7 cellular contexts compared by ENCODE assay signal in the genomic region with DNA sequence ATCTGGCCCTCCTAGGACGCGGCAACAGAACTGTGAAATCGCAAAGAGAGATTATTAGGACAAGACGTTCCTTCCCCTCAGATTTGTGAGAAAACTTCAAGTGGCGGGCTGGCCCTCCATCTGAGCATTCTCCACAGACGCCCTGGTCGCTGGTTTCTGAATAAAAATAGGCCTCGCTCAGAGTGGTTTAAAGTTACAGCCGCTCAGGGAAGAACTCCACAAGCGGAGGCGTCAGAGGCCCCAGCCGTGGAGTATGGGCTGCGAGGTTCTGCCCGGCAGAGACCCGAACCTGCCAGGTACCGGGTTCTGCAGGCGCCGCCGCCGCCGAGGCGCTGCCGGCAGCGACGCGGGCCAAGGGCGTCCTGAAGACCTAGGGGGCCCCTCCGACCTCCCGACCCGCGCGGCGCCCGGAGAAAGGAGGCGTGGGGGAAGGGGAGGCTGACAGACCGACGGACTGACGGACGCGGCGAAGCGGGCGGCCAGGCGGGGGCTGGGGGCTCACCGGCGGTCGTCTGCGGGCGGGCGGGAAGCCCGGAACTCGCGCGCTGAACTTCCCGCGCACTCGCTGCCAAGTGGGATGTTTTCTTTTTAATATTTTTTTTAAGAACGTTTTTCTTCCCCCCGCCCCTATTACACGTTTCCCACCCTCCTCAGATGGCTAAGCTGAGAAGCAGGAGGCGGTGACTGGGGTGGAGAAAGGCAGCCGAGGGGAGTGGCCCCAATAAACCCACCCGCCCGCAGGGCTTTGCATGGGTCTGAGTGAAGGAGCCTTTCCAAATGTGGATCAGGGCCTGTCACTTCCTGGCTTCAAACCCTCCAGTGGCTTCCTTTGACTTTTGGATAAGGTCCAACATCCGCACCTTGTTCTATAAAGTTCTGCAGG. TPM values are rescaled to one million over a fixed set of nuclear protein-coding genes. Genes with fewer than 3 reads are reported as not detected.
A peak's percentile ranks its signal among the peaks of the same experiment; 100 is the strongest.
DNase-seq lines count a peak whose midpoint lies in the region; ATAC-seq and TF ChIP-seq lines count a peak whose summit lies in the region.

Gene PABPC4L, minus strand, starts transcription at position 574 of the 883 bp plus-strand sequence. CDS start 770 bp downstream, outside the sequence.

- DNase-seq in MG63 (peak; percentile 21), mammary epithelial cell (no peak), kidney epithelial cell (ENCODE audit: low read depth) (no peak), transverse colon (no peak), NCI-H128 (lab: John Stamatoyannopoulos, UW; ENCODE audit: unreplicated experiment) (no peak), NK-92 (lab: John Stamatoyannopoulos, UW; ENCODE audit: unreplicated experiment) (no peak)

- intact Hi-C loops in mammary epithelial cell (cut with micrococcal nuclease) (no loop called here), transverse colon (cut with DNase I; ENCODE audit: low total_unique reads) (no loop called here)

- peak within 1 kb of the TSS; percentile 73 for H3K4me2 ChIP-seq in mammary epithelial cell (ENCODE audit: insufficient read depth, low read depth, low read length)

- dilution Hi-C loops in mammary epithelial cell (cut with HindIII; ENCODE audit: low sequenced_read_pairs) = no loop called here

- WGBS in mammary epithelial cell (ENCODE audit: low coverage, missing lambda C conversion rate) = 64% methylated on average over 12 of the region's 65 CpGs
- WGBS in transverse colon (ENCODE audit: low coverage in 1 of 2), 2 donors = 12 to 24% methylated on average over 25 to 65 of the region's 65 CpGs

- H3K4me1 ChIP-seq in mammary epithelial cell (ENCODE audit: insufficient read depth, low read length) = no peaks in the 10 kb centered on the region
- peaks cover 0 to 3% (median 0%) of the 10 kb centered on the region in 4 donors for H3K4me1 ChIP-seq in transverse colon

- no peaks in the 10 kb centered on the region for H3K27me3 ChIP-seq in MG63
- H3K27me3 ChIP-seq in mammary epithelial cell (ENCODE audit: insufficient read depth, low read length) = no peaks in the 10 kb centered on the region
- H3K27me3 ChIP-seq in kidney epithelial cell (ENCODE audit: control insufficient read depth, insufficient read depth, low read length) = no peaks in the 10 kb centered on the region
- H3K27me3 ChIP-seq in transverse colon = peaks cover 11% of the 10 kb centered on the region

- no peak within 1 kb of the TSS for H3K9ac ChIP-seq in mammary epithelial cell (ENCODE audit: insufficient read depth, low read length)

- CTCF ChIA-PET in mammary epithelial cell (lab: Charles Lee; ENCODE audit: low non-redundant PET) = no interaction called here

- no peak for TF ChIP-seq POLR2A in transverse colon (IDR thresholded peaks at IDR 0.05)

- TF ChIP-seq EP300 in transverse colon (IDR thresholded peaks at IDR 0.05; ENCODE audit: low read depth) = no peak

- TF ChIP-seq CTCF in mammary epithelial cell (conservative IDR thresholded peaks at IDR 0.05 in 1 of 2, IDR thresholded peaks at IDR 0.05 in 1 of 2; ENCODE audit: extremely low read depth in 1 of 2, insufficient read depth in 1 of 2, low read depth in 1 of 2, low read length in 2 of 2) (no peak), kidney epithelial cell (IDR thresholded peaks at IDR 0.05; ENCODE audit: insufficient read depth, low read length, poor library complexity, severe bottlenecking) (no peak), transverse colon (IDR thresholded peaks at IDR 0.05) (no peak)

- no TSS peak for BruUV-seq in mammary epithelial cell (replicated peaks; lab: Mats Ljungman, UMichigan)

- no peaks in the 10 kb centered on the region for H3K79me2 ChIP-seq in mammary epithelial cell (ENCODE audit: insufficient read depth, low read length)

- H3K9me3 ChIP-seq in MG63 = no peaks in the 10 kb centered on the region
- no peaks in the 10 kb centered on the region for H3K9me3 ChIP-seq in mammary epithelial cell (replicated peaks; ENCODE audit: insufficient read depth, low read length)
- H3K9me3 ChIP-seq in transverse colon = no peaks in the 10 kb centered on the region

- H3K36me3 ChIP-seq in MG63 = no peaks in the 10 kb centered on the region
- H3K36me3 ChIP-seq in mammary epithelial cell (ENCODE audit: insufficient read depth, low read length) = no peaks in the 10 kb centered on the region
- H3K36me3 ChIP-seq in kidney epithelial cell (ENCODE audit: control insufficient read depth, insufficient read depth, low read length) = no peaks in the 10 kb centered on the region
- H3K36me3 ChIP-seq in transverse colon = no peaks in the 10 kb centered on the region

- H3K4me3 ChIP-seq in MG63 (peak within 1 kb of the TSS; percentile 47), mammary epithelial cell (replicated peaks in 1 of 3; ENCODE audit: insufficient read depth in 1 of 3, low read depth in 2 of 3, low read length in 3 of 3) (peak within 1 kb of the TSS; percentile 7 to 30 (median 28)), kidney epithelial cell (ENCODE audit: low read depth, low read length) (peak within 1 kb of the TSS; percentile 57), transverse colon (peak within 1 kb of the TSS; percentile 33 to 60 (median 45))

- H4K20me1 ChIP-seq in mammary epithelial cell (ENCODE audit: insufficient read depth, low read length) = no peaks in the 10 kb centered on the region

- H2AFZ ChIP-seq in mammary epithelial cell (ENCODE audit: low read depth, low read length) = peak within 1 kb of the TSS; percentile 85

- in situ Hi-C loops in mammary epithelial cell (cut with MboI; ENCODE audit: low sequenced_read_pairs in 2 of 2) = no loop called here
- in situ Hi-C loops in transverse colon (cut with MboI; ENCODE audit: low pct_ligation_motif_present in 1 of 4, low pct_unique_long_range_greater_than_20kb in 1 of 4, low sequenced_read_pairs in 3 of 4) = no loop called here

- no peak for ATAC-seq in HG03439 (IDR thresholded peaks at IDR 0.05; ENCODE audit: unreplicated experiment)

- H3K27ac ChIP-seq in mammary epithelial cell (ENCODE audit: insufficient read depth, low read depth, low read length) = no peak within 1 kb of the TSS
- peak within 1 kb of the TSS; percentile 33 to 57 (median 44) for H3K27ac ChIP-seq in transverse colon

RNA-seq across cellular contexts. Expression of gene PABPC4L, which starts in this region (rescaled TPM):
- total RNA-seq in MG63 (2014; rRNA removed; shearing (Covaris generic); ENCODE audit: low replicate concordance) = under 0.01 TPM in 1 of 2 replicates, not detected in the other
- total RNA-seq in mammary epithelial cell (1 to 10 TPM in 1 of 2 donors, not detected in 1; 1.8 TPM), kidney epithelial cell (0.75 and 1.1 TPM in 2 replicates), transverse colon (under 1 TPM in 1 of 4 donors, not detected in 3; 0.32 TPM)
- 0.03 TPM for polyA plus RNA-seq in mammary epithelial cell
- polyA minus RNA-seq in mammary epithelial cell = not detected

Comparison
In these comparisons a context has a peak if more than half of its experiments do, and no peak if none do; other contexts are left out.
1. Peak in DNase-seq and H3K4me3 ChIP-seq in MG63; RNA of the gene not detected or under 1 TPM.